Comparison of ENCODE assay signal across 1 cellular context in genomic region chr9:84419203-84419602, GRCh38.
TF ChIP-seq lines count a peak whose summit lies in the region.

No MANE protein-coding gene starts in this region.

TF ChIP-seq in liver, 16 proteins besides CTCF, POLR2A, EP300 and RAD21 (continued from another document):
- no peak for TF ChIP-seq REST (IDR thresholded peaks at IDR 0.05)
- TF ChIP-seq MAX (IDR thresholded peaks at IDR 0.05) = no peak
- TF ChIP-seq JUND (IDR thresholded peaks at IDR 0.05) = no peak
- TF ChIP-seq SP1 (IDR thresholded peaks at IDR 0.05) = no peak
- no peak for TF ChIP-seq ZBTB33 (IDR thresholded peaks at IDR 0.05)
- TF ChIP-seq RXRA (IDR thresholded peaks at IDR 0.05) = no peak
- TF ChIP-seq TAF1 (conservative IDR thresholded peaks at IDR 0.05) = no peak
- no peak for TF ChIP-seq HNF4G (IDR thresholded peaks at IDR 0.05)
